In genomic region chr1:69403911-69404310, GRCh38 we compare ENCODE assay signal across 28 cellular contexts.
"Had no signal": no experiment of that assay in that cellular context is flagged by ENCODE, and none has a peak within 500 bp of the region (broad histone marks: within the 10 kb centered on the region; RNA-seq: fewer than 3 reads in every experiment).

No MANE protein-coding gene starts in this region.

- H3K36me3 ChIP-seq: heart right ventricle, left lung, lower lobe of right lung, pancreas, prostate gland, stomach, thyroid gland, transverse colon, upper lobe of left lung had no signal

- H3K27ac Mint-ChIP-seq: naive thymus-derived CD8-positive, alpha-beta T cell; nephron; stimulated activated naive B cell treated with anti-CD40 and anti-IgM and Interleukin-4, amounts not matched to agents 10 μg/mL and 1 μg/mL and 100 μg/mL, for 72 hours had no signal

- FAIRE-seq: keratinocyte, pancreas had no signal

- H3K36me3 Mint-ChIP-seq: naive thymus-derived CD8-positive, alpha-beta T cell; stimulated activated naive B cell treated with anti-CD40 and anti-IgM and Interleukin-4, amounts not matched to agents 10 μg/mL and 1 μg/mL and 100 μg/mL, for 72 hours had no signal

- H3K9me3 ChIP-seq: left lung, lower lobe of right lung, pancreas, prostate gland, stomach, testis, thyroid gland, transverse colon, upper lobe of left lung had no signal

- H3K27me3 ChIP-seq: heart right ventricle, hepatocyte, left lung, pancreas, stomach, testis, thyroid gland, transverse colon, upper lobe of left lung had no signal

- H3K79me2 ChIP-seq: hepatocyte had no signal

- H3K4me2 ChIP-seq: hepatocyte had no signal

- H3K4me1 Mint-ChIP-seq: naive thymus-derived CD8-positive, alpha-beta T cell; nephron; neural crest cell; stimulated activated naive B cell treated with anti-CD40 and anti-IgM and Interleukin-4, amounts not matched to agents 10 μg/mL and 1 μg/mL and 100 μg/mL, for 72 hours had no signal

- H2AFZ ChIP-seq: hepatocyte had no signal

- H3K4me3 Mint-ChIP-seq: naive thymus-derived CD8-positive, alpha-beta T cell; nephron; neural crest cell; stimulated activated naive B cell treated with anti-CD40 and anti-IgM and Interleukin-4, amounts not matched to agents 10 μg/mL and 1 μg/mL and 100 μg/mL, for 72 hours had no signal

- H3K27me3 Mint-ChIP-seq: naive thymus-derived CD8-positive, alpha-beta T cell; stimulated activated naive B cell treated with anti-CD40 and anti-IgM and Interleukin-4, amounts not matched to agents 10 μg/mL and 1 μg/mL and 100 μg/mL, for 72 hours had no signal

- H3K27ac ChIP-seq: heart right ventricle, hepatocyte, left lung, lower lobe of right lung, pancreas, prostate gland, skin epidermis, stomach, testis, thyroid gland, transverse colon, upper lobe of left lung had no signal

- H3K4me1 ChIP-seq: heart right ventricle, left lung, lower lobe of right lung, pancreas, prostate gland, stomach, testis, thyroid gland, transverse colon, upper lobe of left lung had no signal

- DNase-seq: heart right ventricle; kidney glomerular epithelial cell; left colon; left lung; lower lobe of right lung; naive thymus-derived CD8-positive, alpha-beta T cell; nucleus accumbens; pancreas; posterior cingulate gyrus; retina; right cardiac atrium; stimulated activated CD4-positive, alpha-beta T cell treated with anti-CD3 and anti-CD28 coated beads, Interleukin-12 subunit alpha, Interleukin-12 subunit beta, amount 100 ng/mL, for 4 hours; stimulated activated CD4-positive, alpha-beta T cell treated with anti-CD3 and anti-CD28 coated beads, Interleukin-15, amount 100 ng/mL, for 24 hours; stimulated activated CD4-positive, alpha-beta T cell treated with anti-CD3 and anti-CD28 coated beads, Interleukin-2, amount 100 ng/mL, for 24 hours; stimulated activated CD4-positive, alpha-beta T cell treated with anti-CD3 and anti-CD28 coated beads, Interleukin-4, amount 100 ng/mL, for 1 hour; stimulated activated naive B cell treated with anti-CD40 and anti-IgM and Interleukin-4, amounts not matched to agents 10 μg/mL and 1 μg/mL and 100 μg/mL, for 72 hours; stimulated activated naive CD8-positive, alpha-beta T cell treated with anti-CD3 and anti-CD28 coated beads, Interleukin-15, Interleukin-2, amounts not matched to agents 100 U/mL and 50 U/mL, for 24 hours; stomach; testis; thyroid gland; transverse colon; upper lobe of left lung had no signal

- H3K4me3 ChIP-seq: heart right ventricle, hepatocyte, left lung, lower lobe of right lung, pancreas, prostate gland, skin epidermis, stomach, testis, thyroid gland, transverse colon, upper lobe of left lung had no signal
